In the genomic region with DNA sequence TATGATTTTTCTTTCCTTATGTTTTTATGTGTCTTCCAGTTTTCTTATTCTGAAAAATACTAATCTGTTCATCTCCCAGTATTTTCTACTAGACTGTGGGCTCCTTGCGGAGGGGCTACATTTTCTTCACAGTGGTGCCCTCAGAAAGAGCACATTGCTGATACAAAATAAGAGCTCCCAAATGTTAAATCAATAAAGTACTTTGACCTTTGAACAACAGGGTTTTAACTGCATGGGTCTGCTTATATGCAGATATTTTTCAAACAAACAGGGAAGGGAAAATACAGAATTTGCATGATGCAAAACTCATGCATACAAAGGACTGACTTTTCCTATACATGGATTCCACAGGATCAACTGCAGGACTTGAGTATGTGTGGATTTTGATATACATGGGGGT, we compare ENCODE assay signal across 18 cellular contexts.
A peak's percentile ranks its signal among the peaks of the same experiment; 100 is the strongest.
DNase-seq lines count a peak whose midpoint lies in the region; ATAC-seq and TF ChIP-seq lines count a peak whose summit lies in the region.
"Had no signal": no experiment of that assay in that cellular context is flagged by ENCODE, and none has a peak within 500 bp of the region (broad histone marks: within the 10 kb centered on the region; RNA-seq: fewer than 3 reads in every experiment).

No MANE protein-coding gene starts in this region.

- H3K4me3 ChIP-seq in liver (ENCODE audit: low read depth in 1 of 3, low read length in 3 of 3) = no peak overlapping the region
- H3K4me3 ChIP-seq: A549; BLaER1 treated with 17β-estradiol and CSF1 and Interleukin-3, amounts not matched to agents 10 nM and 100 nM; GM12878 had no signal

- peak in 1 of 2 donors; percentile 24 for TF ChIP-seq RAD21 in liver (IDR thresholded peaks at IDR 0.05)

- peak; percentile 91 to 92 for DNase-seq in NCI-H526 (lab: John Stamatoyannopoulos, UW)
- DNase-seq in left lobe of liver (ENCODE audit: low spot score) = no peak
- DNase-seq in activated naive CD4-positive, alpha-beta T cell (lab: John Stamatoyannopoulos, UW) = no peak
- no peak for DNase-seq in NCI-H1694 (lab: John Stamatoyannopoulos, UW)
- DNase-seq in GM10266 (ENCODE audit: extremely low spot score) = no peak
- DNase-seq: AML-193; Caco-2; Calu3; CD4-positive, alpha-beta T cell; CD8-positive, alpha-beta T cell; DMS79 treated with DMSO at 0.1 percent for 48 hours; GF-D8 had no signal

- H3K27ac ChIP-seq in liver (ENCODE audit: low read depth in 1 of 2, low read length in 2 of 2) = no peak overlapping the region
- H3K27ac ChIP-seq: 22Rv1; A549; BLaER1 treated with 17β-estradiol and CSF1 and Interleukin-3, amounts not matched to agents 10 nM and 100 nM; C4-2B had no signal

- no peak for TF ChIP-seq CTCF in liver (IDR thresholded peaks at IDR 0.05; ENCODE audit: low read depth, low read length, missing input control)
- TF ChIP-seq CTCF in GM10266 (IDR thresholded peaks at IDR 0.05; ENCODE audit: control insufficient read depth, insufficient read depth, low read depth, missing control alignments) = no peak

- 0% methylated on average over 1 of the region's 1 CpG for WGBS in liver

- H3K9ac ChIP-seq in liver (ENCODE audit: low read depth in 1 of 2, low read length in 2 of 2) = no peak overlapping the region
- H3K9ac ChIP-seq: BLaER1 treated with 17β-estradiol and CSF1 and Interleukin-3, amounts not matched to agents 10 nM and 100 nM had no signal

- peak; percentile 76 for ATAC-seq in left lobe of liver
- ATAC-seq: A549; CD8-positive, alpha-beta T cell; GM12878 had no signal

- peaks cover 0 to 7% (median 5%) of the 10 kb centered on the region in 4 donors for H3K4me1 ChIP-seq in liver (ENCODE audit: control insufficient read depth in 4 of 4, insufficient read depth in 4 of 4, low read length in 3 of 4)
- H3K4me1 ChIP-seq: A549; BLaER1 treated with 17β-estradiol and CSF1 and Interleukin-3, amounts not matched to agents 10 nM and 100 nM; Caco-2 had no signal

- H3K36me3 ChIP-seq in liver (ENCODE audit: control insufficient read depth in 4 of 4, insufficient read depth in 3 of 4, low read depth in 1 of 4, low read length in 3 of 4) = no peaks in the 10 kb centered on the region
- H3K36me3 ChIP-seq: BLaER1 treated with 17β-estradiol and CSF1 and Interleukin-3, amounts not matched to agents 10 nM and 100 nM had no signal

- no peaks in the 10 kb centered on the region for H3K27me3 ChIP-seq in liver (ENCODE audit: control insufficient read depth in 4 of 4, insufficient read depth in 4 of 4, low read length in 3 of 4)
- H3K27me3 ChIP-seq: BLaER1 treated with 17β-estradiol and CSF1 and Interleukin-3, amounts not matched to agents 10 nM and 100 nM had no signal

- no peaks in the 10 kb centered on the region for H3K9me3 ChIP-seq in liver (ENCODE audit: control insufficient read depth in 4 of 4, low read length in 3 of 4)
- H3K9me3 ChIP-seq: A549, Caco-2 had no signal

TF ChIP-seq in liver, 16 proteins besides CTCF, POLR2A, EP300 and RAD21:
- no peak for TF ChIP-seq GABPA (IDR thresholded peaks at IDR 0.05 in 1 of 2, conservative IDR thresholded peaks at IDR 0.05 in 1 of 2)
- no peak for TF ChIP-seq RXRA (IDR thresholded peaks at IDR 0.05)
- no peak for TF ChIP-seq EGR1 (IDR thresholded peaks at IDR 0.05; ENCODE audit: low read depth in 2 of 2)
- no peak for TF ChIP-seq TAF1 (conservative IDR thresholded peaks at IDR 0.05)
- peak; percentile 81 for TF ChIP-seq SP1 (IDR thresholded peaks at IDR 0.05)
- TF ChIP-seq NR2F2 (IDR thresholded peaks at IDR 0.05) = no peak
- TF ChIP-seq, protein P1, sequence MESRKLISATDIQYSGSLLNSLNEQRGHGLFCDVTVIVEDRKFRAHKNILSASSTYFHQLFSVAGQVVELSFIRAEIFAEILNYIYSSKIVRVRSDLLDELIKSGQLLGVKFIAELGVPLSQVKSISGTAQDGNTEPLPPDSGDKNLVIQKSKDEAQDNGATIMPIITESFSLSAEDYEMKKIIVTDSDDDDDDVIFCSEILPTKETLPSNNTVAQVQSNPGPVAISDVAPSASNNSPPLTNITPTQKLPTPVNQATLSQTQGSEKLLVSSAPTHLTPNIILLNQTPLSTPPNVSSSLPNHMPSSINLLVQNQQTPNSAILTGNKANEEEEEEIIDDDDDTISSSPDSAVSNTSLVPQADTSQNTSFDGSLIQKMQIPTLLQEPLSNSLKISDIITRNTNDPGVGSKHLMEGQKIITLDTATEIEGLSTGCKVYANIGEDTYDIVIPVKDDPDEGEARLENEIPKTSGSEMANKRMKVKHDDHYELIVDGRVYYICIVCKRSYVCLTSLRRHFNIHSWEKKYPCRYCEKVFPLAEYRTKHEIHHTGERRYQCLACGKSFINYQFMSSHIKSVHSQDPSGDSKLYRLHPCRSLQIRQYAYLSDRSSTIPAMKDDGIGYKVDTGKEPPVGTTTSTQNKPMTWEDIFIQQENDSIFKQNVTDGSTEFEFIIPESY (IDR thresholded peaks at IDR 0.05) = no peak
- TF ChIP-seq HNF4A (conservative IDR thresholded peaks at IDR 0.05) = peak; percentile 84 to 93
- no peak for TF ChIP-seq YY1 (IDR thresholded peaks at IDR 0.05)
- TF ChIP-seq HNF4G (IDR thresholded peaks at IDR 0.05) = peak; percentile 51
- TF ChIP-seq, protein P2, sequence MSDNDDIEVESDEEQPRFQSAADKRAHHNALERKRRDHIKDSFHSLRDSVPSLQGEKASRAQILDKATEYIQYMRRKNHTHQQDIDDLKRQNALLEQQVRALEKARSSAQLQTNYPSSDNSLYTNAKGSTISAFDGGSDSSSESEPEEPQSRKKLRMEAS (IDR thresholded peaks at IDR 0.05) = no peak
- no peak for TF ChIP-seq FOXA2 (IDR thresholded peaks at IDR 0.05)
- TF ChIP-seq JUND (IDR thresholded peaks at IDR 0.05) = no peak
- TF ChIP-seq, protein P3, sequence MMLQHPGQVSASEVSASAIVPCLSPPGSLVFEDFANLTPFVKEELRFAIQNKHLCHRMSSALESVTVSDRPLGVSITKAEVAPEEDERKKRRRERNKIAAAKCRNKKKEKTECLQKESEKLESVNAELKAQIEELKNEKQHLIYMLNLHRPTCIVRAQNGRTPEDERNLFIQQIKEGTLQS (IDR thresholded peaks at IDR 0.05) = peak; percentile 29
- TF ChIP-seq FOXA1 (IDR thresholded peaks at IDR 0.05) = no peak
- TF ChIP-seq, protein P4, sequence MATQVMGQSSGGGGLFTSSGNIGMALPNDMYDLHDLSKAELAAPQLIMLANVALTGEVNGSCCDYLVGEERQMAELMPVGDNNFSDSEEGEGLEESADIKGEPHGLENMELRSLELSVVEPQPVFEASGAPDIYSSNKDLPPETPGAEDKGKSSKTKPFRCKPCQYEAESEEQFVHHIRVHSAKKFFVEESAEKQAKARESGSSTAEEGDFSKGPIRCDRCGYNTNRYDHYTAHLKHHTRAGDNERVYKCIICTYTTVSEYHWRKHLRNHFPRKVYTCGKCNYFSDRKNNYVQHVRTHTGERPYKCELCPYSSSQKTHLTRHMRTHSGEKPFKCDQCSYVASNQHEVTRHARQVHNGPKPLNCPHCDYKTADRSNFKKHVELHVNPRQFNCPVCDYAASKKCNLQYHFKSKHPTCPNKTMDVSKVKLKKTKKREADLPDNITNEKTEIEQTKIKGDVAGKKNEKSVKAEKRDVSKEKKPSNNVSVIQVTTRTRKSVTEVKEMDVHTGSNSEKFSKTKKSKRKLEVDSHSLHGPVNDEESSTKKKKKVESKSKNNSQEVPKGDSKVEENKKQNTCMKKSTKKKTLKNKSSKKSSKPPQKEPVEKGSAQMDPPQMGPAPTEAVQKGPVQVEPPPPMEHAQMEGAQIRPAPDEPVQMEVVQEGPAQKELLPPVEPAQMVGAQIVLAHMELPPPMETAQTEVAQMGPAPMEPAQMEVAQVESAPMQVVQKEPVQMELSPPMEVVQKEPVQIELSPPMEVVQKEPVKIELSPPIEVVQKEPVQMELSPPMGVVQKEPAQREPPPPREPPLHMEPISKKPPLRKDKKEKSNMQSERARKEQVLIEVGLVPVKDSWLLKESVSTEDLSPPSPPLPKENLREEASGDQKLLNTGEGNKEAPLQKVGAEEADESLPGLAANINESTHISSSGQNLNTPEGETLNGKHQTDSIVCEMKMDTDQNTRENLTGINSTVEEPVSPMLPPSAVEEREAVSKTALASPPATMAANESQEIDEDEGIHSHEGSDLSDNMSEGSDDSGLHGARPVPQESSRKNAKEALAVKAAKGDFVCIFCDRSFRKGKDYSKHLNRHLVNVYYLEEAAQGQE (IDR thresholded peaks at IDR 0.05) = no peak

Comparison
In these comparisons a context has a peak if more than half of its experiments do, and no peak if none do; other contexts are left out.
1. DNase-seq: peak in NCI-H526 (2 of 2); none in left lobe of liver (single experiment), activated naive CD4-positive, alpha-beta T cell (0 of 4), NCI-H1694 (single experiment) and GM10266 (single experiment).